In genomic region chr17:50289268-50289667, GRCh38 we compare ENCODE assay signal across 10 cellular contexts. TPM values are rescaled to one million over a fixed set of nuclear protein-coding genes. Genes with fewer than 3 reads are reported as not detected.
DNase-seq lines count a peak whose midpoint lies in the region; ATAC-seq and TF ChIP-seq lines count a peak whose summit lies in the region.
"Had no signal": no experiment of that assay in that cellular context is flagged by ENCODE, and none has a peak within 500 bp of the region (broad histone marks: within the 10 kb centered on the region; RNA-seq: fewer than 3 reads in every experiment).

No MANE protein-coding gene starts in this region.

- CTCF ChIA-PET in Calu3 (lab: Charles Lee), result interaction anchor here (1.0 to 3.8 kb wide), 7 partner anchors 9 to 227 kb away, joined by 3 to 35 read pairs (median 3); partner anchors contain the start of gene COL1A1

- no peaks in the 10 kb centered on the region for H3K27me3 Mint-ChIP-seq in Calu3 (ENCODE audit: unreplicated experiment)

- H3K4me3 ChIP-seq in gastrocnemius medialis, result no peak overlapping the region

- TF ChIP-seq CTCF in C4-2B (conservative IDR thresholded peaks at IDR 0.05), result no peak
- no peak for TF ChIP-seq CTCF in gastrocnemius medialis (IDR thresholded peaks at IDR 0.05 in 4 of 5, conservative IDR thresholded peaks at IDR 0.05 in 1 of 5)
- TF ChIP-seq CTCF in Calu3 (IDR thresholded peaks at IDR 0.05; ENCODE audit: unreplicated experiment), result no peak

- H3K4me1 Mint-ChIP-seq in Calu3 (ENCODE audit: low read depth, unreplicated experiment), result peaks cover 25% of the 10 kb centered on the region
- H3K4me1 Mint-ChIP-seq: activated B cell treated with CpG ODN at 0.5 μM for 24 hours had no signal

- H3K27ac ChIP-seq in C4-2B (peak overlapping the region; percentile 14; the same call in 1 of the 2 replicates), gastrocnemius medialis (peak overlapping the region; percentile 33 to 70 (median 59))

- no peaks in the 10 kb centered on the region for H3K4me1 ChIP-seq in gastrocnemius medialis

- no peak for TF ChIP-seq POLR2A in gastrocnemius medialis (IDR thresholded peaks at IDR 0.05)

- no peaks in the 10 kb centered on the region for H3K9me3 ChIP-seq in gastrocnemius medialis

- intact Hi-C loops in gastrocnemius medialis (cut with DNase I; ENCODE audit: low total_unique reads) (no loop called here), Calu3 (cut with micrococcal nuclease; ENCODE audit: unreplicated experiment) (no loop called here)

- H3K27ac Mint-ChIP-seq in Calu3 (ENCODE audit: unreplicated experiment), result no peak overlapping the region
- H3K27ac Mint-ChIP-seq: activated B cell treated with CpG ODN at 0.5 μM for 24 hours; activated naive CD8-positive, alpha-beta T cell treated with anti-CD3 and anti-CD28 coated beads, Interleukin-2, amount 10 ng/mL, durations not matched to agents 7 days and 5 days had no signal

- H3K27me3 ChIP-seq in gastrocnemius medialis, result no peaks in the 10 kb centered on the region

- H3K36me3 ChIP-seq in gastrocnemius medialis, result no peaks in the 10 kb centered on the region

- in situ Hi-C loops in gastrocnemius medialis (cut with MboI; ENCODE audit: low sequenced_read_pairs in 4 of 4), result no loop called here

- no TSS peak for BruUV-seq in Calu3 (replicated peaks; lab: Mats Ljungman, UMichigan)

- H3K36me3 Mint-ChIP-seq in Calu3 (ENCODE audit: insufficient read depth, unreplicated experiment), result peaks cover 10% of the 10 kb centered on the region
- H3K36me3 Mint-ChIP-seq: activated naive CD8-positive, alpha-beta T cell treated with anti-CD3 and anti-CD28 coated beads, Interleukin-2, amount 10 ng/mL, durations not matched to agents 7 days and 5 days had no signal

- no peaks in the 10 kb centered on the region for H3K9me3 Mint-ChIP-seq in Calu3 (ENCODE audit: low read depth, unreplicated experiment)
- H3K9me3 Mint-ChIP-seq: activated B cell treated with CpG ODN at 0.5 μM for 24 hours; activated naive CD8-positive, alpha-beta T cell treated with anti-CD3 and anti-CD28 coated beads, Interleukin-2, amount 10 ng/mL, durations not matched to agents 7 days and 5 days had no signal

- no peak for ATAC-seq in gastrocnemius medialis
- ATAC-seq in HG02763 (IDR thresholded peaks at IDR 0.05; ENCODE audit: unreplicated experiment), result no peak
- no peak for ATAC-seq in GM21423 (IDR thresholded peaks at IDR 0.05; ENCODE audit: unreplicated experiment)

- no peak overlapping the region for H3K4me3 Mint-ChIP-seq in Calu3 (ENCODE audit: low read depth, unreplicated experiment)
- H3K4me3 Mint-ChIP-seq: activated B cell treated with CpG ODN at 0.5 μM for 24 hours had no signal

- DNase-seq in RPMI7951 (ENCODE audit: low read depth), result peak; percentile 50
- DNase-seq in fibroblast of peridontal ligament (ENCODE audit: extremely low read depth), result peak; percentile 86
- peak in 1 of 2 donors; percentile 37 for DNase-seq in gastrocnemius medialis
- DNase-seq in HuH-7 (ENCODE audit: low spot score), result no peak
- DNase-seq in Calu3, result no peak
- DNase-seq: activated B cell treated with CpG ODN at 0.5 μM for 24 hours; activated naive CD8-positive, alpha-beta T cell treated with anti-CD3 and anti-CD28 coated beads, Interleukin-2, amount 10 ng/mL, durations not matched to agents 7 days and 5 days had no signal

RNA-seq across cellular contexts. Expression of gene TMEM92, which starts 15.0 kb away (rescaled TPM):
- total RNA-seq in RPMI7951 (2014; rRNA removed; shearing (Covaris generic)), result 0.29 TPM in 1 of 2 replicates, not detected in the other
- total RNA-seq in gastrocnemius medialis (not detected), Calu3 (2022) (4.8 and 8.9 TPM in 2 replicates)
- total RNA-seq: activated B cell treated with CpG ODN at 0.5 μM for 24 hours; activated naive CD8-positive, alpha-beta T cell treated with anti-CD3 and anti-CD28 coated beads, Interleukin-2, amount 10 ng/mL, durations not matched to agents 7 days and 5 days had no signal

RNA-seq across cellular contexts. Expression of gene XYLT2, which starts 56.7 kb away (rescaled TPM):
- total RNA-seq in RPMI7951 (2014; rRNA removed; shearing (Covaris generic)), result 12.4 and 15.2 TPM in 2 replicates
- total RNA-seq in gastrocnemius medialis, result 10 to 100 TPM in 2 of 4 donors, 1 to 10 TPM in 2; 7.9 to 12.6 (median 9.8) TPM
- total RNA-seq in Calu3 (2022), result 44.3 and 49.3 TPM in 2 replicates

Comparison
In these comparisons a context has a peak if more than half of its experiments do, and no peak if none do; other contexts are left out.
1. DNase-seq: peak in RPMI7951 (single experiment) and fibroblast of peridontal ligament (single experiment); none in HuH-7 (single experiment) and Calu3 (single experiment).